In genomic region chr6:2818593-2818992, GRCh38 we compare ENCODE assay signal across 9 cellular contexts. TPM values are rescaled to one million over a fixed set of nuclear protein-coding genes. Genes with fewer than 3 reads are reported as not detected.
DNase-seq lines count a peak whose midpoint lies in the region; ATAC-seq, FAIRE-seq and TF ChIP-seq lines count a peak whose summit lies in the region.
"Had no signal": no experiment of that assay in that cellular context is flagged by ENCODE, and none has a peak within 500 bp of the region (broad histone marks: within the 10 kb centered on the region; RNA-seq: fewer than 3 reads in every experiment).

No MANE protein-coding gene starts in this region.

- WGBS in stomach, 5 donors = 11 to 23% (median 21%) methylated on average over 3 of the region's 3 CpGs

- no peaks in the 10 kb centered on the region for H3K4me1 ChIP-seq in breast epithelium
- H3K4me1 ChIP-seq in stomach = peaks cover 10 to 33% (median 15%) of the 10 kb centered on the region in 4 donors

- peak; percentile 97 for FAIRE-seq in islet of Langerhans (lab: Jason Lieb, UNC)
- no peak for FAIRE-seq in D721Med (lab: Jason Lieb, UNC)

- no peak for TF ChIP-seq CTCF in breast epithelium (IDR thresholded peaks at IDR 0.05)
- TF ChIP-seq CTCF in stomach (IDR thresholded peaks at IDR 0.05) = no peak
- TF ChIP-seq CTCF in D721Med (IDR thresholded peaks at IDR 0.05; ENCODE audit: insufficient read depth, missing control alignments) = no peak

- no peak for ATAC-seq in GM19467 (IDR thresholded peaks at IDR 0.05; ENCODE audit: unreplicated experiment)

- H3K36me3 ChIP-seq in breast epithelium = no peaks in the 10 kb centered on the region
- H3K36me3 ChIP-seq in stomach = no peaks in the 10 kb centered on the region

- TF ChIP-seq EP300 in stomach (IDR thresholded peaks at IDR 0.05) = no peak

- peaks cover 0 to 11% of the 10 kb centered on the region in 2 donors for H3K9me3 ChIP-seq in breast epithelium
- H3K9me3 ChIP-seq in stomach = peaks cover 0 to 12% (median 3%) of the 10 kb centered on the region in 4 donors

- H3K27me3 ChIP-seq in breast epithelium (no peaks in the 10 kb centered on the region), stomach (no peaks in the 10 kb centered on the region)

- intact Hi-C loops in breast epithelium (cut with DNase I; ENCODE audit: low total_unique reads) = no loop called here
- intact Hi-C loops in stomach (cut with DNase I; ENCODE audit: low total_unique reads) = no loop called here

- H3K27ac ChIP-seq in breast epithelium = peak overlapping the region; percentile 3 to 62
- H3K27ac ChIP-seq in stomach = peak overlapping the region in 4 of 5 donors; percentile 55 to 66 (median 62)

- H3K4me3 ChIP-seq in breast epithelium = peak overlapping the region in 1 of 3 donors; percentile 23
- H3K4me3 ChIP-seq in stomach = no peak overlapping the region

- DNase-seq in LoVo (ENCODE audit: low spot score) (peak; percentile 21), breast epithelium (ENCODE audit: low spot score in 2 of 2) (no peak), stomach (no peak), NCI-H2196 treated with DMSO at 0.1 percent for 48 hours (lab: John Stamatoyannopoulos, UW; ENCODE audit: unreplicated experiment) (no peak), D721Med (ENCODE audit: insufficient read length, low spot score) (no peak), NCI-H774 (lab: John Stamatoyannopoulos, UW) (no peak)
- DNase-seq: NCI-H1092 had no signal

- TF ChIP-seq POLR2A in breast epithelium (IDR thresholded peaks at IDR 0.05) (no peak), stomach (IDR thresholded peaks at IDR 0.05) (no peak)

RNA-seq across cellular contexts. Expression of gene SERPINB1, which starts 23.1 kb away (rescaled TPM):
- total RNA-seq in breast epithelium (10 to 100 TPM; 35.1 to 53.6 (median 51.8) TPM), stomach (100 to 1,000 TPM in 1 of 5 donors, 10 to 100 TPM in 4; 10.3 to 122 (median 18.7) TPM)
- polyA plus RNA-seq in stomach = 100 to 1,000 TPM; 126 to 146 (median 129) TPM

RNA-seq across cellular contexts. Expression of gene WRNIP1, which starts 53.4 kb away (rescaled TPM):
- total RNA-seq in breast epithelium (10 to 100 TPM; 40.6 to 62.3 (median 59.3) TPM), stomach (100 to 1,000 TPM in 1 of 5 donors, 10 to 100 TPM in 4; 29.7 to 196 (median 39.7) TPM)
- 10 to 100 TPM; 32.2 to 51.4 (median 37.3) TPM for polyA plus RNA-seq in stomach
